ENCODE assay signal across 8 cellular contexts in genomic region chr12:112381421-112381897, GRCh38. TPM values are rescaled to one million over a fixed set of nuclear protein-coding genes. Genes with fewer than 3 reads are reported as not detected.
A peak's percentile ranks its signal among the peaks of the same experiment; 100 is the strongest.
DNase-seq lines count a peak whose midpoint lies in the region; ATAC-seq and TF ChIP-seq lines count a peak whose summit lies in the region.

No MANE protein-coding gene starts in this region.

- H3K4me1 ChIP-seq in right lobe of liver: peaks cover 0 to 10% (median 0%) of the 10 kb centered on the region in 4 donors

- H3K4me3 Mint-ChIP-seq in stimulated activated naive CD8-positive, alpha-beta T cell treated with anti-CD3 and anti-CD28 coated beads, Interleukin-15, Interleukin-2, amounts not matched to agents 100 ng/mL and 50 ng/mL, for 24 hours: peak overlapping the region; percentile 92

- no peaks in the 10 kb centered on the region for H3K27me3 ChIP-seq in BJ (ENCODE audit: control insufficient read depth, insufficient read depth, low read length)
- no peaks in the 10 kb centered on the region for H3K27me3 ChIP-seq in right lobe of liver

- H3K36me3 ChIP-seq in BJ (ENCODE audit: control insufficient read depth, insufficient read depth, low read length) (no peaks in the 10 kb centered on the region), right lobe of liver (no peaks in the 10 kb centered on the region)

- H3K9me3 Mint-ChIP-seq in stimulated activated naive CD8-positive, alpha-beta T cell treated with anti-CD3 and anti-CD28 coated beads, Interleukin-15, Interleukin-2, amounts not matched to agents 100 ng/mL and 50 ng/mL, for 24 hours: no peaks in the 10 kb centered on the region

- H3K27me3 Mint-ChIP-seq in stimulated activated naive CD8-positive, alpha-beta T cell treated with anti-CD3 and anti-CD28 coated beads, Interleukin-15, Interleukin-2, amounts not matched to agents 100 ng/mL and 50 ng/mL, for 24 hours: no peaks in the 10 kb centered on the region

- CTCF ChIA-PET in BJ (lab: Yijun Ruan, JAX): no interaction called here

- no peaks in the 10 kb centered on the region for H3K9me3 ChIP-seq in right lobe of liver

- peak overlapping the region; percentile 50 for H3K4me3 ChIP-seq in BJ (ENCODE audit: low read depth, low read length)
- H3K4me3 ChIP-seq in right lobe of liver: peak overlapping the region; percentile 94 to 98 (median 98)

- peak overlapping the region; percentile 94 for H3K27ac Mint-ChIP-seq in stimulated activated naive CD8-positive, alpha-beta T cell treated with anti-CD3 and anti-CD28 coated beads, Interleukin-15, Interleukin-2, amounts not matched to agents 100 ng/mL and 50 ng/mL, for 24 hours

- POLR2A ChIA-PET in BJ (lab: Charles Lee): no interaction called here

- H3K27ac ChIP-seq in right lobe of liver: peak overlapping the region; percentile 29 to 77 (median 70)

- 0% methylated on average over 6 of the region's 35 CpGs for WGBS in right lobe of liver (ENCODE audit: insufficient coverage, low coverage, low lambda C conversion rate, missing lambda C conversion rate)

- no peaks in the 10 kb centered on the region for H3K36me3 Mint-ChIP-seq in stimulated activated naive CD8-positive, alpha-beta T cell treated with anti-CD3 and anti-CD28 coated beads, Interleukin-15, Interleukin-2, amounts not matched to agents 100 ng/mL and 50 ng/mL, for 24 hours (ENCODE audit: low read depth)

- DNase-seq in BJ (ENCODE audit: low read depth): no peak
- peak; percentile 45 for DNase-seq in GM19238 (ENCODE audit: insufficient read length, low spot score)
- DNase-seq in SW480 (ENCODE audit: low spot score): peak; percentile 71
- peak; percentile 42 for DNase-seq in cerebellum (ENCODE audit: low spot score)
- DNase-seq in right lobe of liver: peak in 1 of 3 donors; percentile 48
- no peak for DNase-seq in NCI-H1930 (lab: John Stamatoyannopoulos, UW)

- ATAC-seq in HG03196 (IDR thresholded peaks at IDR 0.05; ENCODE audit: unreplicated experiment) (peak; percentile 46), right lobe of liver (peak; percentile 22 to 37 (median 34))

- TF ChIP-seq CTCF in BJ (IDR thresholded peaks at IDR 0.05; ENCODE audit: insufficient read depth, low read depth, low read length) (no peak), right lobe of liver (IDR thresholded peaks at IDR 0.05) (no peak)

- peaks cover 33% of the 10 kb centered on the region for H3K4me1 Mint-ChIP-seq in stimulated activated naive CD8-positive, alpha-beta T cell treated with anti-CD3 and anti-CD28 coated beads, Interleukin-15, Interleukin-2, amounts not matched to agents 100 ng/mL and 50 ng/mL, for 24 hours (ENCODE audit: low read depth)

- no peak for TF ChIP-seq POLR2A in right lobe of liver (IDR thresholded peaks at IDR 0.05)

- intact Hi-C loops in right lobe of liver (cut with DNase I): loop anchor here (10.0 kb wide), 1 partner anchor 187 kb away; no protein-coding TSS in a partner anchor

RNA-seq across cellular contexts. Expression of gene HECTD4, which starts 0.8 kb away (rescaled TPM):
- polyA plus RNA-seq in BJ (2011; rRNA removed): 5.5 and 7.3 TPM in 2 replicates
- polyA minus RNA-seq in BJ (2011; rRNA and poly(A)+ RNA removed): 20.2 and 24.9 TPM in 2 replicates
- total RNA-seq in cerebellum: 140 TPM
- total RNA-seq in right lobe of liver: 10 to 100 TPM; 12.6 to 24.4 (median 19.3) TPM

RNA-seq across cellular contexts. Expression of gene RPL6, which starts 27.9 kb away (rescaled TPM):
- 1,566 and 1,961 TPM in 2 replicates for polyA plus RNA-seq in BJ (2011; rRNA removed)
- 254 and 413 TPM in 2 replicates for polyA minus RNA-seq in BJ (2011; rRNA and poly(A)+ RNA removed)
- total RNA-seq in cerebellum (582 TPM), right lobe of liver (100 to 1,000 TPM; 393 to 887 (median 470) TPM)

RNA-seq across cellular contexts. Expression of gene PTPN11, which starts 37.3 kb away (rescaled TPM):
- 46.1 and 87.9 TPM in 2 replicates for polyA plus RNA-seq in BJ (2011; rRNA removed)
- 39.9 and 50.9 TPM in 2 replicates for polyA minus RNA-seq in BJ (2011; rRNA and poly(A)+ RNA removed)
- total RNA-seq in cerebellum (68.1 TPM), right lobe of liver (10 to 100 TPM; 66.4 to 77.7 (median 68.6) TPM)

Comparison
In these comparisons a context has a peak if more than half of its experiments do, and no peak if none do; other contexts are left out.
1. DNase-seq: peak in GM19238 (single experiment), SW480 (single experiment) and cerebellum (single experiment); none in BJ (single experiment) and NCI-H1930 (0 of 2).